In genomic region chr1:211638723-211639122, GRCh38 we compare ENCODE assay signal across 2 cellular contexts.
TF ChIP-seq lines count a peak whose summit lies in the region.

No MANE protein-coding gene starts in this region.

TF ChIP-seq in SK-N-SH, 30 proteins besides CTCF, POLR2A, EP300 and RAD21:
- TF ChIP-seq REST (IDR thresholded peaks at IDR 0.05; ENCODE audit: low read depth, low read length), result no peak
- TF ChIP-seq RFX5 (IDR thresholded peaks at IDR 0.05; ENCODE audit: low read length), result no peak
- no peak for TF ChIP-seq EZH2phosphoT487 (IDR thresholded peaks at IDR 0.05; ENCODE audit: borderline replicate concordance, low read depth)
- no peak for TF ChIP-seq RCOR1 (IDR thresholded peaks at IDR 0.05; ENCODE audit: low read length)
- no peak for TF ChIP-seq NFIC (IDR thresholded peaks at IDR 0.05; ENCODE audit: borderline replicate concordance)
- no peak for TF ChIP-seq FOXM1 (IDR thresholded peaks at IDR 0.05; ENCODE audit: low read depth)
- no peak for TF ChIP-seq RXRA (IDR thresholded peaks at IDR 0.05; ENCODE audit: borderline replicate concordance, low read depth)
- TF ChIP-seq ZBTB33 (IDR thresholded peaks at IDR 0.05; ENCODE audit: borderline replicate concordance, low read depth), result no peak
- no peak for TF ChIP-seq IRF3 (IDR thresholded peaks at IDR 0.05; ENCODE audit: low read depth, low read length)
- TF ChIP-seq MAX (IDR thresholded peaks at IDR 0.05; ENCODE audit: low read depth), result no peak
- TF ChIP-seq SMC3 (IDR thresholded peaks at IDR 0.05; ENCODE audit: low read depth, low read length), result no peak
- no peak for TF ChIP-seq MXI1 (IDR thresholded peaks at IDR 0.05; ENCODE audit: low read depth, low read length)
- TF ChIP-seq JUND (IDR thresholded peaks at IDR 0.05), result no peak
TF ChIP-seq in SK-N-SH: peak in this region for 0.

TF ChIP-seq in SK-N-SH treated with all-trans-retinoic acid at 6 μM for 48 hours, 23 proteins besides CTCF, POLR2A, EP300 and RAD21 (continued from another document):
- no peak for TF ChIP-seq POU6F1 (CRISPR knock-in tag; IDR thresholded peaks at IDR 0.05; ENCODE audit: borderline replicate concordance, low read depth)
- no peak for TF ChIP-seq ARNTL (CRISPR knock-in tag; IDR thresholded peaks at IDR 0.05; ENCODE audit: borderline replicate concordance, low read depth)
- no peak for TF ChIP-seq TSHZ2 (CRISPR knock-in tag; IDR thresholded peaks at IDR 0.05)
- no peak for TF ChIP-seq CREB5 (CRISPR knock-in tag; IDR thresholded peaks at IDR 0.05; ENCODE audit: low read depth)
- no peak for TF ChIP-seq OSR1 (CRISPR knock-in tag; IDR thresholded peaks at IDR 0.05)
- no peak for TF ChIP-seq TCF4 (CRISPR knock-in tag; IDR thresholded peaks at IDR 0.05; ENCODE audit: borderline replicate concordance)
- TF ChIP-seq PPARA (CRISPR knock-in tag; IDR thresholded peaks at IDR 0.05; ENCODE audit: borderline replicate concordance), result no peak
- TF ChIP-seq ZC3H10 (CRISPR knock-in tag; IDR thresholded peaks at IDR 0.05), result no peak
- TF ChIP-seq ESRRG (CRISPR knock-in tag; IDR thresholded peaks at IDR 0.05), result no peak
